22 cellular contexts compared by ENCODE assay signal in genomic region chr11:111749646-111750045, GRCh38.
"Had no signal": no experiment of that assay in that cellular context is flagged by ENCODE, and none has a peak within 500 bp of the region (broad histone marks: within the 10 kb centered on the region; RNA-seq: fewer than 3 reads in every experiment).

No MANE protein-coding gene starts in this region.

- DNase-seq: colonic mucosa; dermis blood vessel endothelial cell; endodermal cell; erythroblast; foreskin keratinocyte; kidney; left cardiac atrium; left ventricle myocardium superior; mesendoderm; naive B cell; occipital lobe; pancreas; right cardiac atrium; stimulated activated CD4-positive, alpha-beta T cell treated with anti-CD3 and anti-CD28 coated beads, Interleukin-4, amount 100 ng/mL, for 1 hour; stimulated activated CD8-positive, alpha-beta memory T cell treated with anti-CD3 and anti-CD28 coated beads, Interleukin-4, amount 100 ng/mL, for 48 hours; stimulated activated naive CD8-positive, alpha-beta T cell treated with anti-CD3 and anti-CD28 coated beads, Interleukin-15, Interleukin-2, amounts not matched to agents 100 U/mL and 50 U/mL, for 24 hours; tibial artery; upper lobe of right lung had no signal

- H3K27me3 ChIP-seq: colonic mucosa, foreskin keratinocyte, hepatocyte, pancreas, tibial artery, upper lobe of right lung had no signal

- H3K27ac Mint-ChIP-seq: endodermal cell; nephron; stimulated activated effector memory CD8-positive, alpha-beta T cell treated with anti-CD3 and anti-CD28 coated beads, Interleukin-12 subunit alpha, Interleukin-12 subunit beta, amount 100 ng/mL, for 72 hours had no signal

- H3K4me3 ChIP-seq: colonic mucosa, hepatocyte, pancreas, tibial artery, upper lobe of right lung had no signal

- H3K4me1 Mint-ChIP-seq: endodermal cell; naive B cell; nephron; stimulated activated effector memory CD8-positive, alpha-beta T cell treated with anti-CD3 and anti-CD28 coated beads, Interleukin-12 subunit alpha, Interleukin-12 subunit beta, amount 100 ng/mL, for 72 hours had no signal

- H3K4me1 ChIP-seq: colonic mucosa had no signal

- H3K9me3 ChIP-seq: colonic mucosa, pancreas, tibial artery, upper lobe of right lung had no signal

- H3K27ac ChIP-seq: colonic mucosa, foreskin keratinocyte, hepatocyte, pancreas, tibial artery, upper lobe of right lung had no signal

- ATAC-seq: foreskin keratinocyte; left cardiac atrium; left ventricle myocardium superior; pancreas; right cardiac atrium; stimulated activated effector memory CD8-positive, alpha-beta T cell treated with anti-CD3 and anti-CD28 coated beads, Interleukin-12 subunit alpha, Interleukin-12 subunit beta, amount 100 ng/mL, for 72 hours; stimulated activated naive CD8-positive, alpha-beta T cell treated with anti-CD3 and anti-CD28 coated beads, Interleukin-15, Interleukin-2, amounts not matched to agents 100 U/mL and 50 U/mL, for 24 hours; upper lobe of right lung had no signal

- H3K9me3 Mint-ChIP-seq: endodermal cell; nephron; stimulated activated effector memory CD8-positive, alpha-beta T cell treated with anti-CD3 and anti-CD28 coated beads, Interleukin-12 subunit alpha, Interleukin-12 subunit beta, amount 100 ng/mL, for 72 hours had no signal

- H3K27me3 Mint-ChIP-seq: naive B cell, progenitor cell of endocrine pancreas had no signal

- H3K4me3 Mint-ChIP-seq: endodermal cell; nephron; stimulated activated effector memory CD8-positive, alpha-beta T cell treated with anti-CD3 and anti-CD28 coated beads, Interleukin-12 subunit alpha, Interleukin-12 subunit beta, amount 100 ng/mL, for 72 hours had no signal
